21 cellular contexts compared by ENCODE assay signal in genomic region chr14:74949211-74949610, GRCh38. TPM values are rescaled to one million over a fixed set of nuclear protein-coding genes. Genes with fewer than 3 reads are reported as not detected.
"Had no signal": no experiment of that assay in that cellular context is flagged by ENCODE, and none has a peak within 500 bp of the region (broad histone marks: within the 10 kb centered on the region; RNA-seq: fewer than 3 reads in every experiment).

No MANE protein-coding gene starts in this region.

- H3K4me1 ChIP-seq: psoas muscle had no signal

- H3K36me3 ChIP-seq: neural progenitor cell, transverse colon had no signal

- H3K27ac ChIP-seq: epithelial cell of prostate, foreskin keratinocyte, neural progenitor cell, parathyroid adenoma, psoas muscle, testis had no signal

- H3K4me2 ChIP-seq: neural progenitor cell had no signal

- H2AFZ ChIP-seq: neural progenitor cell, parathyroid adenoma had no signal

- DNase-seq: effector memory CD8-positive, alpha-beta T cell; foreskin keratinocyte; left colon; left ventricle myocardium superior; mucosa of descending colon; naive thymus-derived CD8-positive, alpha-beta T cell; occipital lobe; retina; stimulated activated CD4-positive, alpha-beta T cell treated with anti-CD3 and anti-CD28 coated beads, Interleukin-2, amount 100 ng/mL, for 24 hours; stimulated activated CD4-positive, alpha-beta T cell treated with anti-CD3 and anti-CD28 coated beads, Interleukin-4, amount 100 ng/mL, for 4 hours; stimulated activated naive B cell treated with anti-CD40 and anti-IgM and Interleukin-4, amounts not matched to agents 10 μg/mL and 1 μg/mL and 100 μg/mL, for 72 hours; stimulated activated naive CD8-positive, alpha-beta T cell treated with anti-CD3 and anti-CD28 coated beads, Interleukin-15, amount 100 ng/mL, for 72 hours; testis; transverse colon had no signal

- H3K9ac ChIP-seq: neural progenitor cell, parathyroid adenoma had no signal

- H3K9me3 ChIP-seq: esophagus muscularis mucosa, mucosa of descending colon, psoas muscle, testis, transverse colon had no signal

- H3K27me3 ChIP-seq: foreskin keratinocyte, testis, transverse colon had no signal

- H3K4me3 ChIP-seq: esophagus muscularis mucosa, mucosa of descending colon, neural progenitor cell, psoas muscle, skin epidermis, testis, transverse colon had no signal

- ATAC-seq: effector memory CD8-positive, alpha-beta T cell; foreskin keratinocyte; left colon; left ventricle myocardium superior; mucosa of descending colon; naive thymus-derived CD8-positive, alpha-beta T cell; psoas muscle; sciatic nerve; stimulated activated naive B cell treated with anti-CD40 and anti-IgM and Interleukin-4, amounts not matched to agents 10 μg/mL and 1 μg/mL and 100 μg/mL, for 72 hours; stimulated activated naive CD8-positive, alpha-beta T cell treated with anti-CD3 and anti-CD28 coated beads, Interleukin-15, amount 100 ng/mL, for 72 hours had no signal

RNA-seq across cellular contexts. Expression of gene PGF, which starts 6.2 kb away (rescaled TPM):
- total RNA-seq: naive thymus-derived CD8-positive, alpha-beta T cell had no signal
